In genomic region chr1:25456502-25456901, GRCh38 we compare ENCODE assay signal across 20 cellular contexts. TPM values are rescaled to one million over a fixed set of nuclear protein-coding genes. Genes with fewer than 3 reads are reported as not detected.
DNase-seq lines count a peak whose midpoint lies in the region; ATAC-seq and TF ChIP-seq lines count a peak whose summit lies in the region.
"Had no signal": no experiment of that assay in that cellular context is flagged by ENCODE, and none has a peak within 500 bp of the region (broad histone marks: within the 10 kb centered on the region; RNA-seq: fewer than 3 reads in every experiment).

No MANE protein-coding gene starts in this region.

- no peaks in the 10 kb centered on the region for H4K20me1 ChIP-seq in neural progenitor cell (ENCODE audit: low read depth)

- DNase-seq in CD8-positive, alpha-beta T cell = no peak
- DNase-seq in NB4 (ENCODE audit: low read depth) (peak; percentile 68), SK-N-MC (ENCODE audit: low read depth, low spot score) (no peak), neural progenitor cell (ENCODE audit: low spot score) (no peak), NCI-H187 (lab: John Stamatoyannopoulos, UW) (no peak), NCI-H2107 treated with DMSO at 0.1 percent for 48 hours (lab: John Stamatoyannopoulos, UW; ENCODE audit: unreplicated experiment) (no peak), DMS153 (lab: John Stamatoyannopoulos, UW) (no peak)
- DNase-seq in activated naive CD4-positive, alpha-beta T cell treated with anti-CD3 and anti-CD28 coated beads, Interleukin-2, amount 10 ng/mL, durations not matched to agents 7 days and 5 days = no peak
- DNase-seq: DND-41, Karpas-422, MG63, NCI-H1694 treated with DMSO at 0.1 percent for 48 hours, NCI-H2107, NCI-H345, NCI-H524 treated with DMSO at 0.1 percent for 48 hours, SK-N-SH had no signal

- no peaks in the 10 kb centered on the region for H3K9me3 Mint-ChIP-seq in CD8-positive, alpha-beta T cell
- H3K9me3 Mint-ChIP-seq in neural progenitor cell = no peaks in the 10 kb centered on the region
- no peaks in the 10 kb centered on the region for H3K9me3 Mint-ChIP-seq in activated naive CD4-positive, alpha-beta T cell treated with anti-CD3 and anti-CD28 coated beads, Interleukin-2, amount 10 ng/mL, durations not matched to agents 7 days and 5 days

- H3K4me1 Mint-ChIP-seq in CD8-positive, alpha-beta T cell (ENCODE audit: low read depth) = peaks cover 4% of the 10 kb centered on the region
- no peaks in the 10 kb centered on the region for H3K4me1 Mint-ChIP-seq in neural progenitor cell
- no peaks in the 10 kb centered on the region for H3K4me1 Mint-ChIP-seq in activated naive CD4-positive, alpha-beta T cell treated with anti-CD3 and anti-CD28 coated beads, Interleukin-2, amount 10 ng/mL, durations not matched to agents 7 days and 5 days

- no peak overlapping the region for H3K4me3 ChIP-seq in CD8-positive, alpha-beta T cell (ENCODE audit: low read depth, low read length)
- H3K4me3 ChIP-seq in NB4 (ENCODE audit: low read depth, low read length) (no peak overlapping the region), SK-N-MC (no peak overlapping the region), neural progenitor cell (no peak overlapping the region)
- H3K4me3 ChIP-seq: BLaER1, HAP-1, MG63 had no signal

- H3F3A ChIP-seq in neural progenitor cell (ENCODE audit: low read depth) = no peaks in the 10 kb centered on the region

- ATAC-seq in CD8-positive, alpha-beta T cell = peak; percentile 31
- ATAC-seq: Right ventricle myocardium inferior had no signal

- no peak overlapping the region for H3K4me2 ChIP-seq in neural progenitor cell
- H3K4me2 ChIP-seq: BLaER1, SK-N-SH had no signal

- H3K36me3 ChIP-seq in CD8-positive, alpha-beta T cell (ENCODE audit: insufficient read depth, low read length) = peaks cover 24% of the 10 kb centered on the region
- H3K36me3 ChIP-seq in SK-N-MC (ENCODE audit: insufficient read depth, low read length) (peaks cover 41% of the 10 kb centered on the region), neural progenitor cell (no peaks in the 10 kb centered on the region)

- TF ChIP-seq CTCF in CD8-positive, alpha-beta T cell (IDR thresholded peaks at IDR 0.05) = no peak
- no peak for TF ChIP-seq CTCF in NB4 (IDR thresholded peaks at IDR 0.05; ENCODE audit: low read depth, low read length)
- no peak for TF ChIP-seq CTCF in neural progenitor cell (IDR thresholded peaks at IDR 0.05)

- H3K4me1 ChIP-seq in CD8-positive, alpha-beta T cell (ENCODE audit: insufficient read depth, low read length) = no peaks in the 10 kb centered on the region
- H3K4me1 ChIP-seq in neural progenitor cell = no peaks in the 10 kb centered on the region
- H3K4me1 ChIP-seq: HAP-1 had no signal

- intact Hi-C loops in CD8-positive, alpha-beta T cell (cut with DNase I, micrococcal nuclease) = no loop called here

- no peaks in the 10 kb centered on the region for H3K79me2 ChIP-seq in neural progenitor cell (ENCODE audit: low read depth)

- POLR2A ChIA-PET in CD8-positive, alpha-beta T cell (lab: Charles Lee) = interaction anchor here (1.0 kb wide), 1 partner anchor 26 kb away, joined by 3 read pairs; the partner anchor contains the start of gene MACO1

- TF ChIP-seq POLR2A in NB4 (IDR thresholded peaks at IDR 0.05; ENCODE audit: extremely low read depth, insufficient read length) = no peak

- CTCF ChIA-PET in CD8-positive, alpha-beta T cell (lab: Charles Lee) = interaction anchor here (0.9 to 1.3 kb wide), 3 partner anchors 11 to 31 kb away, joined by 3 to 4 read pairs (median 4); no protein-coding TSS in a partner anchor
- CTCF ChIA-PET in activated naive CD4-positive, alpha-beta T cell treated with anti-CD3 and anti-CD28 coated beads, Interleukin-2, amount 10 ng/mL, durations not matched to agents 7 days and 5 days (lab: Charles Lee) = interaction anchor here (0.6 to 1.6 kb wide), 4 partner anchors 17 to 32 kb away, joined by 3 to 6 read pairs (median 4); no protein-coding TSS in a partner anchor

- no peak overlapping the region for H2AFZ ChIP-seq in neural progenitor cell (replicated peaks)

- peak overlapping the region; percentile 32 for H3K27ac Mint-ChIP-seq in CD8-positive, alpha-beta T cell
- peak overlapping the region; percentile 57 for H3K27ac Mint-ChIP-seq in neural progenitor cell
- no peak overlapping the region for H3K27ac Mint-ChIP-seq in activated naive CD4-positive, alpha-beta T cell treated with anti-CD3 and anti-CD28 coated beads, Interleukin-2, amount 10 ng/mL, durations not matched to agents 7 days and 5 days
- H3K27ac Mint-ChIP-seq: T-helper 1 cell treated with Interleukin-12 subunit alpha and Interleukin-12 subunit beta and Interleukin-4 antibody, amounts not matched to agents 30 μg/mL and 1 μg/mL, for 36 hours had no signal

- no peaks in the 10 kb centered on the region for H3K9me3 ChIP-seq in CD8-positive, alpha-beta T cell (ENCODE audit: low read length)
- no peaks in the 10 kb centered on the region for H3K9me3 ChIP-seq in SK-N-MC (ENCODE audit: low read depth, low read length)
- no peaks in the 10 kb centered on the region for H3K9me3 ChIP-seq in neural progenitor cell (ENCODE audit: low read depth)
- H3K9me3 ChIP-seq: HAP-1, MG63, SK-N-SH had no signal

- no peak overlapping the region for H3K27ac ChIP-seq in CD8-positive, alpha-beta T cell (ENCODE audit: low read depth, low read length)
- H3K27ac ChIP-seq in SK-N-MC (peak overlapping the region; percentile 42; the same call in 1 of the 2 replicates), neural progenitor cell (no peak overlapping the region)
- H3K27ac ChIP-seq: BLaER1 had no signal

- no peaks in the 10 kb centered on the region for H3K27me3 Mint-ChIP-seq in CD8-positive, alpha-beta T cell (ENCODE audit: low read depth)
- H3K27me3 Mint-ChIP-seq in neural progenitor cell (ENCODE audit: insufficient read depth, low read depth) = no peaks in the 10 kb centered on the region
- no peaks in the 10 kb centered on the region for H3K27me3 Mint-ChIP-seq in activated naive CD4-positive, alpha-beta T cell treated with anti-CD3 and anti-CD28 coated beads, Interleukin-2, amount 10 ng/mL, durations not matched to agents 7 days and 5 days

- peaks cover 68% of the 10 kb centered on the region for H3K36me3 Mint-ChIP-seq in CD8-positive, alpha-beta T cell
- H3K36me3 Mint-ChIP-seq in neural progenitor cell = peaks cover 9% of the 10 kb centered on the region
- H3K36me3 Mint-ChIP-seq in activated naive CD4-positive, alpha-beta T cell treated with anti-CD3 and anti-CD28 coated beads, Interleukin-2, amount 10 ng/mL, durations not matched to agents 7 days and 5 days = peaks cover 56% of the 10 kb centered on the region

- H3K4me3 Mint-ChIP-seq in CD8-positive, alpha-beta T cell = no peak overlapping the region
- no peak overlapping the region for H3K4me3 Mint-ChIP-seq in neural progenitor cell
- no peak overlapping the region for H3K4me3 Mint-ChIP-seq in activated naive CD4-positive, alpha-beta T cell treated with anti-CD3 and anti-CD28 coated beads, Interleukin-2, amount 10 ng/mL, durations not matched to agents 7 days and 5 days
- H3K4me3 Mint-ChIP-seq: T-helper 1 cell treated with Interleukin-12 subunit alpha and Interleukin-12 subunit beta and Interleukin-4 antibody, amounts not matched to agents 30 μg/mL and 1 μg/mL, for 36 hours had no signal

- H3K27me3 ChIP-seq in CD8-positive, alpha-beta T cell (ENCODE audit: insufficient read depth, low read length) = no peaks in the 10 kb centered on the region
- H3K27me3 ChIP-seq in neural progenitor cell = no peaks in the 10 kb centered on the region
- H3K27me3 ChIP-seq: BLaER1, MG63 had no signal

- no peak overlapping the region for H3K9ac ChIP-seq in SK-N-MC (ENCODE audit: insufficient read length)
- no peak overlapping the region for H3K9ac ChIP-seq in neural progenitor cell
- H3K9ac ChIP-seq: BLaER1, SK-N-SH had no signal

RNA-seq across cellular contexts. Expression of gene MACO1, which starts 25.8 kb away (rescaled TPM):
- total RNA-seq in CD8-positive, alpha-beta T cell = 10 to 100 TPM; 44.7 to 47.0 TPM
- total RNA-seq in neural progenitor cell (ENCODE audit: low replicate concordance) = 14.8 and 17.7 TPM in 2 replicates

RNA-seq across cellular contexts. Expression of gene RHCE, which starts 35.9 kb away (rescaled TPM):
- under 1 TPM; 0.42 to 0.43 TPM for total RNA-seq in CD8-positive, alpha-beta T cell
- total RNA-seq in neural progenitor cell (ENCODE audit: low replicate concordance) = 0.22 and 0.43 TPM in 2 replicates
